Comparison of ENCODE assay signal across 22 cellular contexts in the genomic region with DNA sequence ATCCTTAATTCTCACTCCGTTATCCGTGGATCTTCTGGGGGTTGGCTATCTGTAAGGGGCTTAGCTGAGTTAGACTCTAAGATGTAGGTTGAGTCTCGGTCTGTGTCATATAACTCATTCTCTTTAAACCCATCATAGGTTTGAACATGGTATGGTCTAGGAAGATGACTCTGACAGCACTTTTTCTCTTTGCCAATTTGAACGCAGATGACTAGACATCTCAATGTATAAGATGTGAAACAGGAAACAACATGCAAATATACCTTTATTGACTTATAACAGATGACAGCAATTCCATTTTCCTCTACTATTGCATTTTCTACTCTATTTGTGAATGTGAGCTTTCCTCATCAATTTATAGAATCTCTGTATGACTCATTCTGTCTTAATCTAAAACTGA.
DNase-seq lines count a peak whose midpoint lies in the region; ATAC-seq, FAIRE-seq and TF ChIP-seq lines count a peak whose summit lies in the region.
"Had no signal": no experiment of that assay in that cellular context is flagged by ENCODE, and none has a peak within 500 bp of the region (broad histone marks: within the 10 kb centered on the region; RNA-seq: fewer than 3 reads in every experiment).

No MANE protein-coding gene starts in this region.

- peak; percentile 0 for DNase-seq in GM12865 (ENCODE audit: low read depth)
- no peak for DNase-seq in astrocyte (ENCODE audit: low read depth)
- DNase-seq in ovary: no peak
- no peak for DNase-seq in left colon
- DNase-seq: 8988T; CD4-positive, CD25-positive, alpha-beta regulatory T cell; CD8-positive, alpha-beta memory T cell; COR-L47; DMS 273 treated with DMSO at 0.1 percent for 48 hours; GM23248; Karpas-422; KBM-7 had no signal

- ATAC-seq in GM18873 (IDR thresholded peaks at IDR 0.05; ENCODE audit: low FRiP score, unreplicated experiment): peak; percentile 53
- ATAC-seq in GM19467 (IDR thresholded peaks at IDR 0.05; ENCODE audit: unreplicated experiment): peak; percentile 74
- no peak for ATAC-seq in GM18520 (IDR thresholded peaks at IDR 0.05; ENCODE audit: unreplicated experiment)
- no peak for ATAC-seq in GM19023 (IDR thresholded peaks at IDR 0.05; ENCODE audit: unreplicated experiment)
- ATAC-seq in left colon: no peak
- ATAC-seq: HepG2 had no signal

- H3K4me2 ChIP-seq in astrocyte (ENCODE audit: low read length): no peak overlapping the region
- H3K4me2 ChIP-seq: BLaER1 treated with 17β-estradiol and CSF1 and Interleukin-3, amounts not matched to agents 10 nM and 100 nM had no signal

- TF ChIP-seq EP300 in ovary (IDR thresholded peaks at IDR 0.05): no peak

- WGBS in ovary, 3 donors: 64 to 79% (median 76%) methylated on average over 4 of the region's 4 CpGs

- H2AFZ ChIP-seq in astrocyte (ENCODE audit: low read depth, low read length): no peak overlapping the region
- H2AFZ ChIP-seq: GM23248 had no signal

- no peaks in the 10 kb centered on the region for H3K9me3 Mint-ChIP-seq in astrocyte (ENCODE audit: unreplicated experiment)

- H3K79me2 ChIP-seq in astrocyte (ENCODE audit: insufficient read depth, low read length): no peaks in the 10 kb centered on the region

- no peak for TF ChIP-seq CTCF in GM12865 (IDR thresholded peaks at IDR 0.05; ENCODE audit: insufficient read depth, low read depth, low read length, missing control alignments)
- no peak for TF ChIP-seq CTCF in astrocyte (IDR thresholded peaks at IDR 0.05; ENCODE audit: insufficient read depth, low read depth, low read length)
- TF ChIP-seq CTCF in ovary (IDR thresholded peaks at IDR 0.05): no peak

- no peaks in the 10 kb centered on the region for H4K20me1 ChIP-seq in astrocyte (ENCODE audit: insufficient read depth, low read length)
- H4K20me1 ChIP-seq: BLaER1 treated with 17β-estradiol and CSF1 and Interleukin-3, amounts not matched to agents 10 nM and 100 nM had no signal

- H3K36me3 ChIP-seq in astrocyte (ENCODE audit: insufficient read depth, low read length) (no peaks in the 10 kb centered on the region), ovary (no peaks in the 10 kb centered on the region)
- H3K36me3 ChIP-seq: BLaER1 treated with 17β-estradiol and CSF1 and Interleukin-3, amounts not matched to agents 10 nM and 100 nM; HAP-1 had no signal

- H3K27ac ChIP-seq in astrocyte (ENCODE audit: low read depth, low read length) (no peak overlapping the region), ovary (no peak overlapping the region)
- H3K27ac ChIP-seq: BLaER1 treated with 17β-estradiol and CSF1 and Interleukin-3, amounts not matched to agents 10 nM and 100 nM; GM23248 had no signal

- H3K4me3 Mint-ChIP-seq in astrocyte (ENCODE audit: unreplicated experiment): no peak overlapping the region
- H3K4me3 Mint-ChIP-seq: B cell; CD4-positive, CD25-positive, alpha-beta regulatory T cell; CD8-positive, alpha-beta memory T cell; IgD-negative memory B cell had no signal

- TF ChIP-seq POLR2A in ovary (IDR thresholded peaks at IDR 0.05): no peak

- no peaks in the 10 kb centered on the region for H3K27me3 ChIP-seq in astrocyte (ENCODE audit: insufficient read depth, low read length)
- H3K27me3 ChIP-seq in ovary: no peaks in the 10 kb centered on the region
- H3K27me3 ChIP-seq: BLaER1 treated with 17β-estradiol and CSF1 and Interleukin-3, amounts not matched to agents 10 nM and 100 nM had no signal

- H3K4me1 Mint-ChIP-seq in astrocyte (ENCODE audit: low read depth, unreplicated experiment): no peaks in the 10 kb centered on the region
- H3K4me1 Mint-ChIP-seq: B cell; CD4-positive, CD25-positive, alpha-beta regulatory T cell; CD8-positive, alpha-beta memory T cell; IgD-negative memory B cell had no signal

- H3K4me3 ChIP-seq in GM12865 (ENCODE audit: low read depth, low read length) (no peak overlapping the region), astrocyte (ENCODE audit: insufficient read depth, low read depth, low read length) (no peak overlapping the region), ovary (no peak overlapping the region)
- H3K4me3 ChIP-seq: BLaER1 treated with 17β-estradiol and CSF1 and Interleukin-3, amounts not matched to agents 10 nM and 100 nM; GM23248; HAP-1 had no signal

- H3K9me3 ChIP-seq in astrocyte (ENCODE audit: insufficient read depth, low read depth, low read length) (no peaks in the 10 kb centered on the region), ovary (no peaks in the 10 kb centered on the region)
- H3K9me3 ChIP-seq: HAP-1 had no signal

- H3K27me3 Mint-ChIP-seq in astrocyte (ENCODE audit: low read depth, unreplicated experiment): no peaks in the 10 kb centered on the region
- H3K27me3 Mint-ChIP-seq: B cell; CD4-positive, CD25-positive, alpha-beta regulatory T cell; CD8-positive, alpha-beta memory T cell; IgD-negative memory B cell had no signal

- no peak overlapping the region for H3K27ac Mint-ChIP-seq in astrocyte (ENCODE audit: unreplicated experiment)
- H3K27ac Mint-ChIP-seq: B cell; CD4-positive, CD25-positive, alpha-beta regulatory T cell; CD8-positive, alpha-beta memory T cell; IgD-negative memory B cell had no signal

- FAIRE-seq in astrocyte (lab: Jason Lieb, UNC): peak; percentile 97
- FAIRE-seq: G401.6, HepG2 had no signal

- intact Hi-C loops in ovary (cut with DNase I) (no loop called here), left colon (cut with DNase I, micrococcal nuclease) (no loop called here)

- no peaks in the 10 kb centered on the region for H3K36me3 Mint-ChIP-seq in astrocyte (ENCODE audit: low read depth, unreplicated experiment)
- H3K36me3 Mint-ChIP-seq: CD4-positive, CD25-positive, alpha-beta regulatory T cell; CD8-positive, alpha-beta memory T cell; IgD-negative memory B cell had no signal

- H3K4me1 ChIP-seq in astrocyte (ENCODE audit: insufficient read depth, low read length) (no peaks in the 10 kb centered on the region), ovary (ENCODE audit: insufficient read depth) (no peaks in the 10 kb centered on the region)
- H3K4me1 ChIP-seq: BLaER1 treated with 17β-estradiol and CSF1 and Interleukin-3, amounts not matched to agents 10 nM and 100 nM; HAP-1 had no signal

- no peak overlapping the region for H3K9ac ChIP-seq in astrocyte (ENCODE audit: low read length)
- H3K9ac ChIP-seq: BLaER1 treated with 17β-estradiol and CSF1 and Interleukin-3, amounts not matched to agents 10 nM and 100 nM; GM23248 had no signal

Comparison
In these comparisons a context has a peak if more than half of its experiments do, and no peak if none do; other contexts are left out.
1. ATAC-seq: peak in GM18873 (single experiment) and GM19467 (single experiment); none in GM18520 (single experiment), GM19023 (single experiment) and left colon (single experiment).